In genomic region chr7:102122026-102122425, GRCh38 we compare ENCODE assay signal across 8 cellular contexts.
A peak's percentile ranks its signal among the peaks of the same experiment; 100 is the strongest.
DNase-seq lines count a peak whose midpoint lies in the region; ATAC-seq and TF ChIP-seq lines count a peak whose summit lies in the region.

No MANE protein-coding gene starts in this region.

- peak; percentile 66 for DNase-seq in GM12865 (ENCODE audit: low read depth)
- DNase-seq in NCI-H2029 (lab: John Stamatoyannopoulos, UW), result peak; percentile 49
- no peak for DNase-seq in NCI-H774 (lab: John Stamatoyannopoulos, UW)
- no peak for DNase-seq in LoVo (ENCODE audit: low spot score)
- no peak for DNase-seq in midbrain (lab: John Stamatoyannopoulos, UW)

- H3K36me3 Mint-ChIP-seq in brain (peaks cover 48% of the 10 kb centered on the region), nephron (ENCODE audit: low read depth) (peaks cover 59% of the 10 kb centered on the region)

- H3K27me3 Mint-ChIP-seq in brain, result no peaks in the 10 kb centered on the region
- no peaks in the 10 kb centered on the region for H3K27me3 Mint-ChIP-seq in nephron (ENCODE audit: low read depth)

- H3K4me3 ChIP-seq in GM12865 (ENCODE audit: low read depth, low read length), result no peak overlapping the region

- ATAC-seq in GM19455 (IDR thresholded peaks at IDR 0.05; ENCODE audit: unreplicated experiment), result no peak

- H3K27ac Mint-ChIP-seq in brain (peak overlapping the region in 3 of 5 experiments; percentile 44 to 84 (median 83)), nephron (peak overlapping the region; percentile 86 to 95 (median 91))

- H3K9me3 Mint-ChIP-seq in brain (no peaks in the 10 kb centered on the region), nephron (no peaks in the 10 kb centered on the region)

- TF ChIP-seq CTCF in GM12865 (IDR thresholded peaks at IDR 0.05; ENCODE audit: insufficient read depth, low read depth, low read length, missing control alignments), result no peak
- TF ChIP-seq CTCF in brain (conservative IDR thresholded peaks at IDR 0.05), result no peak
- TF ChIP-seq CTCF in nephron (IDR thresholded peaks at IDR 0.05; ENCODE audit: unreplicated experiment in 3 of 3), result no peak

- peak overlapping the region in 1 of 5 experiments; percentile 18 for H3K4me3 Mint-ChIP-seq in brain
- no peak overlapping the region for H3K4me3 Mint-ChIP-seq in nephron

- H3K4me1 Mint-ChIP-seq in brain, result peaks cover 39% of the 10 kb centered on the region
- H3K4me1 Mint-ChIP-seq in nephron, result peaks cover 50% of the 10 kb centered on the region

Comparison
In these comparisons a context has a peak if more than half of its experiments do, and no peak if none do; other contexts are left out.
1. DNase-seq: peak in GM12865 (single experiment) and NCI-H2029 (single experiment); none in NCI-H774 (single experiment), LoVo (single experiment) and midbrain (single experiment).